In genomic region chr18:58609536-58609993, GRCh38 we compare ENCODE assay signal across 9 cellular contexts. TPM values are rescaled to one million over a fixed set of nuclear protein-coding genes. Genes with fewer than 3 reads are reported as not detected.
DNase-seq lines count a peak whose midpoint lies in the region; ATAC-seq, FAIRE-seq and TF ChIP-seq lines count a peak whose summit lies in the region.
"Had no signal": no experiment of that assay in that cellular context is flagged by ENCODE, and none has a peak within 500 bp of the region (broad histone marks: within the 10 kb centered on the region; RNA-seq: fewer than 3 reads in every experiment).

No MANE protein-coding gene starts in this region.

- intact Hi-C loops in sciatic nerve (cut with DNase I): no loop called here

- no peaks in the 10 kb centered on the region for H3K9me3 ChIP-seq in cardiac muscle cell (ENCODE audit: low read depth)

- ATAC-seq in GM19455 (IDR thresholded peaks at IDR 0.05; ENCODE audit: unreplicated experiment) (peak; percentile 75), HG03342 (IDR thresholded peaks at IDR 0.05; ENCODE audit: unreplicated experiment) (peak; percentile 72), sciatic nerve (no peak)

- DNase-seq in GM12892 (ENCODE audit: insufficient read length) (no peak), cardiac muscle cell (ENCODE audit: low read depth in 1 of 2, low spot score in 1 of 2) (no peak), NCI-H345 treated with DMSO at 0.1 percent for 48 hours (lab: John Stamatoyannopoulos, UW; ENCODE audit: unreplicated experiment) (no peak), NCI-H1417 (lab: John Stamatoyannopoulos, UW) (no peak), sciatic nerve (ENCODE audit: low spot score) (no peak), NCI-H2081 treated with DMSO at 0.1 percent for 48 hours (lab: John Stamatoyannopoulos, UW) (no peak)
- DNase-seq: DMS79 treated with DMSO at 0.1 percent for 48 hours had no signal

- peaks cover 50% of the 10 kb centered on the region for H3K36me3 ChIP-seq in cardiac muscle cell

- peak overlapping the region; percentile 19 for H3K27ac ChIP-seq in cardiac muscle cell

- H3K4me3 ChIP-seq in cardiac muscle cell: no peak overlapping the region

- no peak for TF ChIP-seq CTCF in cardiac muscle cell (IDR thresholded peaks at IDR 0.05; ENCODE audit: low read depth, low read length)

- peak; percentile 84 for FAIRE-seq in GM12892 (lab: Jason Lieb, UNC)

- no peak for TF ChIP-seq POLR2A in GM12892 (IDR thresholded peaks at IDR 0.05; ENCODE audit: low read depth, low read length)

- peaks cover 12% of the 10 kb centered on the region for H3K4me1 ChIP-seq in cardiac muscle cell (ENCODE audit: low read depth)

- H3K27me3 ChIP-seq in cardiac muscle cell: no peaks in the 10 kb centered on the region

RNA-seq across cellular contexts. Expression of gene ALPK2, which starts 19.3 kb away (rescaled TPM):
- polyA plus RNA-seq in GM12892 (2012; ENCODE audit: missing spikeins): 4.3 TPM
- total RNA-seq in cardiac muscle cell (225 and 367 TPM in 2 replicates), sciatic nerve (0.09 TPM)
- 110 and 152 TPM in 2 replicates for polyA plus RNA-seq in cardiac muscle cell

Comparison
In these comparisons a context has a peak if more than half of its experiments do, and no peak if none do; other contexts are left out.
1. RNA of gene ALPK2, which starts 19.3 kb away (total RNA-seq): 225 to 367 TPM in cardiac muscle cell; 0.09 TPM in sciatic nerve (single experiment); every median in the first group is over 100 times any median in the second.